In the genomic region with DNA sequence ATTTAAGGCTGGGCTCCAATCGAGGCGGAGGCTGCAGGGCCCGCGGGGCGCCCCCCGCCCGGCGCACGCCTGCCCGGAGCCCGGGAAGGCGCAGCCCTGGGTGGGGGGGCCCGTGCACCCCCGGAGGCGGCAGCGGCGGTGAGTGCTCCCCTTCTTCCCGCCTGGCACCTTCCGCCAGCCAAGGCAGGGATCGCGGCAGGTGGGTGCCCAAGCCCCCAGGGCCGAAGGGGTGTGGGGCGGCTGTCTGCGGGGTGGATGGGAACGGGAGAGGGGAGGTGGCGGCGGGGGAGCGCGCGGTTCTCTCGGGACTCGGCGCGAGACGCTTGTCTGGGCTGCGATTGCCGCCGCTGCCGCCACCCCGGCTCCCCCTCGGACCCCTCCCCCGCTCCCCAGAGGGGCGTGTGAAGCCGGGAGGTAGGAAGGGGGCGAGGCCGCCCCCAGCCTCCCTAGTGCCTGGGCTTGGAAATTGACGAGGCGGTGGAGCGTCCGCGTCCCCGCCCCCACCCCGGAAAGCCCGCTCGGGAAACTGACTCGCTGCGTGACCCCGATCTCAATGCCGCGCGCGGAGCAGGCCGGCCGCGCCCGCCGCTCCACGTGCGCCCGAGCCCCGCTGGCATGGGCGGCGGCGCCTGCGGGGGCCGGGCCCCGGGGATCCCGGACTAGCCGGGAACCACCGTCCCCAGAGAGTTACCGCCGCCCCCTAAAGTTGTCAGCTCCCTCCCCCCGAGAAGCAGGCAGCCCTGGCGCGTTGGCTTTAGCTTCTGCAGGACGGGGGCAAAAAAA, we compare ENCODE assay signal across 8 cellular contexts.
DNase-seq lines count a peak whose midpoint lies in the region; ATAC-seq and TF ChIP-seq lines count a peak whose summit lies in the region.

No MANE protein-coding gene starts in this region.

- TF ChIP-seq CTCF in RWPE2 (IDR thresholded peaks at IDR 0.05; ENCODE audit: poor library complexity, severe bottlenecking): no peak

- H3K4me1 ChIP-seq in RWPE2 (ENCODE audit: insufficient read depth, poor library complexity, severe bottlenecking): peaks cover 32% of the 10 kb centered on the region
- peaks cover 28% of the 10 kb centered on the region for H3K4me1 ChIP-seq in ectodermal cell (ENCODE audit: control insufficient read depth, insufficient read depth, low read length)
- H3K4me1 ChIP-seq in mononuclear cell (ENCODE audit: insufficient read depth, low read length): peaks cover 17% of the 10 kb centered on the region

- CTCF ChIA-PET in activated CD8-positive, alpha-beta memory T cell treated with anti-CD3 and anti-CD28 coated beads, Interleukin-2, amount 10 ng/mL, durations not matched to agents 7 days and 5 days (lab: Charles Lee): no interaction called here

- WGBS in ectodermal cell, 2 experiments: 0% methylated on average over 86 of the region's 86 CpGs

- H3K4me3 ChIP-seq in RWPE2 (ENCODE audit: severe bottlenecking): peak overlapping the region; percentile 94
- peak overlapping the region; percentile 87 for H3K4me3 ChIP-seq in ectodermal cell (ENCODE audit: insufficient read depth, low read depth, low read length)
- H3K4me3 ChIP-seq in mononuclear cell (ENCODE audit: low read length): peak overlapping the region; percentile 37

- peak overlapping the region; percentile 33 for H3K4me3 Mint-ChIP-seq in activated CD8-positive, alpha-beta memory T cell treated with anti-CD3 and anti-CD28 coated beads, Interleukin-2, amount 10 ng/mL, durations not matched to agents 7 days and 5 days

- no peaks in the 10 kb centered on the region for H3K36me3 Mint-ChIP-seq in activated CD8-positive, alpha-beta memory T cell treated with anti-CD3 and anti-CD28 coated beads, Interleukin-2, amount 10 ng/mL, durations not matched to agents 7 days and 5 days

- H3K36me3 ChIP-seq in RWPE2 (ENCODE audit: low read depth): no peaks in the 10 kb centered on the region
- no peaks in the 10 kb centered on the region for H3K36me3 ChIP-seq in ectodermal cell (ENCODE audit: control insufficient read depth, insufficient read depth, low read length)

- peak; percentile 18 for ATAC-seq in activated CD8-positive, alpha-beta memory T cell treated with anti-CD3 and anti-CD28 coated beads, Interleukin-2, amount 10 ng/mL, durations not matched to agents 7 days and 5 days
- ATAC-seq in HG02798 (IDR thresholded peaks at IDR 0.05; ENCODE audit: poor library complexity, unreplicated experiment): peak; percentile 34
- ATAC-seq in RWPE2 (ENCODE audit: low read depth): peak; percentile 7; the same call in 1 of the 3 replicates

- H3K27me3 Mint-ChIP-seq in activated CD8-positive, alpha-beta memory T cell treated with anti-CD3 and anti-CD28 coated beads, Interleukin-2, amount 10 ng/mL, durations not matched to agents 7 days and 5 days: peaks cover 46% of the 10 kb centered on the region

- peaks cover 4% of the 10 kb centered on the region for H3K4me1 Mint-ChIP-seq in activated CD8-positive, alpha-beta memory T cell treated with anti-CD3 and anti-CD28 coated beads, Interleukin-2, amount 10 ng/mL, durations not matched to agents 7 days and 5 days

- DNase-seq in activated CD8-positive, alpha-beta memory T cell treated with anti-CD3 and anti-CD28 coated beads, Interleukin-2, amount 10 ng/mL, durations not matched to agents 7 days and 5 days: no peak
- no peak for DNase-seq in activated CD8-positive, alpha-beta memory T cell treated with anti-CD3 and anti-CD28 coated beads for 24 hours
- DNase-seq in RWPE2 (ENCODE audit: low spot score) (no peak), H4 (ENCODE audit: low spot score) (no peak), Kasumi-1 (lab: John Stamatoyannopoulos, UW) (no peak)

- no peaks in the 10 kb centered on the region for H3K9me3 Mint-ChIP-seq in activated CD8-positive, alpha-beta memory T cell treated with anti-CD3 and anti-CD28 coated beads, Interleukin-2, amount 10 ng/mL, durations not matched to agents 7 days and 5 days (ENCODE audit: low read depth)

- H3K27ac Mint-ChIP-seq in activated CD8-positive, alpha-beta memory T cell treated with anti-CD3 and anti-CD28 coated beads, Interleukin-2, amount 10 ng/mL, durations not matched to agents 7 days and 5 days: no peak overlapping the region

- H3K27me3 ChIP-seq in RWPE2 (ENCODE audit: insufficient read depth, poor library complexity, severe bottlenecking) (no peaks in the 10 kb centered on the region), ectodermal cell (ENCODE audit: control insufficient read depth, insufficient read depth, low read length, poor library complexity, severe bottlenecking) (peaks cover 20% of the 10 kb centered on the region), mononuclear cell (ENCODE audit: insufficient read depth, low read length) (peaks cover 28% of the 10 kb centered on the region)

- H3K9me3 ChIP-seq in RWPE2 (ENCODE audit: severe bottlenecking) (no peaks in the 10 kb centered on the region), ectodermal cell (ENCODE audit: control insufficient read depth, low read length) (no peaks in the 10 kb centered on the region), mononuclear cell (ENCODE audit: low read depth, low read length) (no peaks in the 10 kb centered on the region)

- peak overlapping the region; percentile 77 for H3K27ac ChIP-seq in RWPE2 (ENCODE audit: poor library complexity, severe bottlenecking)
- no peak overlapping the region for H3K27ac ChIP-seq in ectodermal cell (ENCODE audit: insufficient read depth, low read depth, low read length, poor library complexity, severe bottlenecking)

Comparison
In these comparisons a context has a peak if more than half of its experiments do, and no peak if none do; other contexts are left out.
1. H3K4me3 ChIP-seq: peak in every context shown above with its lines; median percentile 94 in RWPE2; 87 in ectodermal cell; 37 in mononuclear cell.